Comparison of ENCODE assay signal across 16 cellular contexts in genomic region chr21:26597981-26598380, GRCh38. TPM values are rescaled to one million over a fixed set of nuclear protein-coding genes. Genes with fewer than 3 reads are reported as not detected.
DNase-seq lines count a peak whose midpoint lies in the region; ATAC-seq, FAIRE-seq and TF ChIP-seq lines count a peak whose summit lies in the region.
"Had no signal": no experiment of that assay in that cellular context is flagged by ENCODE, and none has a peak within 500 bp of the region (broad histone marks: within the 10 kb centered on the region; RNA-seq: fewer than 3 reads in every experiment).

No MANE protein-coding gene starts in this region.

- 62 to 64% methylated on average over 2 of the region's 2 CpGs for WGBS in heart right ventricle, 2 donors

- no peak for TF ChIP-seq POLR2A in breast epithelium (IDR thresholded peaks at IDR 0.05)

- H3K27me3 ChIP-seq in breast epithelium (no peaks in the 10 kb centered on the region), bronchial epithelial cell (ENCODE audit: control insufficient read depth, insufficient read depth, low read length) (no peaks in the 10 kb centered on the region), heart right ventricle (no peaks in the 10 kb centered on the region)
- H3K27me3 ChIP-seq: BLaER1 treated with 17β-estradiol and CSF1 and Interleukin-3, amounts not matched to agents 10 nM and 100 nM had no signal

- FAIRE-seq in bronchial epithelial cell (lab: Jason Lieb, UNC) = peak; percentile 60
- FAIRE-seq: GM12891 had no signal

- H3K9me3 Mint-ChIP-seq in MCF 10A (ENCODE audit: unreplicated experiment) (no peaks in the 10 kb centered on the region), glutamatergic neuron (ENCODE audit: unreplicated experiment) (peaks cover 13% of the 10 kb centered on the region)

- H3K9me3 ChIP-seq in breast epithelium (no peaks in the 10 kb centered on the region), heart right ventricle (peaks cover 0 to 4% (median 0%) of the 10 kb centered on the region in 11 donors)
- H3K9me3 ChIP-seq: BLaER1 treated with 17β-estradiol and CSF1 and Interleukin-3, amounts not matched to agents 10 nM and 100 nM had no signal

- H3K4me1 ChIP-seq in breast epithelium = no peaks in the 10 kb centered on the region
- H3K4me1 ChIP-seq in heart right ventricle = no peaks in the 10 kb centered on the region
- H3K4me1 ChIP-seq: BLaER1 treated with 17β-estradiol and CSF1 and Interleukin-3, amounts not matched to agents 10 nM and 100 nM had no signal

- H3K4me1 Mint-ChIP-seq in MCF 10A (ENCODE audit: insufficient read depth, unreplicated experiment) = no peaks in the 10 kb centered on the region
- H3K4me1 Mint-ChIP-seq in glutamatergic neuron (ENCODE audit: low read depth, unreplicated experiment) = peaks cover 54% of the 10 kb centered on the region
- H3K4me1 Mint-ChIP-seq: CD4-positive, CD25-positive, alpha-beta regulatory T cell had no signal

- peak; percentile 3 for DNase-seq in MCF 10A (ENCODE audit: unreplicated experiment)
- DNase-seq in breast epithelium (ENCODE audit: low spot score in 2 of 2) = no peak
- DNase-seq in bronchial epithelial cell (ENCODE audit: low read depth) = peak; percentile 77
- DNase-seq in glutamatergic neuron = no peak
- DNase-seq in heart right ventricle = no peak
- DNase-seq: ACHN; CD4-positive, CD25-positive, alpha-beta regulatory T cell; GOT3; H9; KBM-7 had no signal

- TF ChIP-seq CTCF in MCF 10A (IDR thresholded peaks at IDR 0.05; ENCODE audit: unreplicated experiment) = no peak
- TF ChIP-seq CTCF in breast epithelium (IDR thresholded peaks at IDR 0.05) = no peak
- no peak for TF ChIP-seq CTCF in bronchial epithelial cell (IDR thresholded peaks at IDR 0.05; ENCODE audit: insufficient read depth, low read length, severe bottlenecking)
- TF ChIP-seq CTCF in glutamatergic neuron (IDR thresholded peaks at IDR 0.05; ENCODE audit: partially characterized antibody, unreplicated experiment) = no peak
- no peak for TF ChIP-seq CTCF in heart right ventricle (IDR thresholded peaks at IDR 0.05)

- no peak for ATAC-seq in HG03521 (IDR thresholded peaks at IDR 0.05; ENCODE audit: unreplicated experiment)
- no peak for ATAC-seq in heart right ventricle
- no peak for ATAC-seq in HG03469 (IDR thresholded peaks at IDR 0.05; ENCODE audit: unreplicated experiment)

- H3K27ac ChIP-seq in breast epithelium = no peak overlapping the region
- H3K27ac ChIP-seq in heart right ventricle = no peak overlapping the region
- H3K27ac ChIP-seq: BLaER1 treated with 17β-estradiol and CSF1 and Interleukin-3, amounts not matched to agents 10 nM and 100 nM had no signal

- CTCF ChIA-PET in MCF 10A (lab: Yijun Ruan, JAX) = interaction anchor here (0.7 to 0.9 kb wide), 2 partner anchors 10 to 45 kb away, joined by 3 to 4 read pairs; no protein-coding TSS in a partner anchor

- no peak overlapping the region for H3K4me3 ChIP-seq in breast epithelium
- no peak overlapping the region for H3K4me3 ChIP-seq in bronchial epithelial cell (ENCODE audit: low read depth, low read length)
- H3K4me3 ChIP-seq in heart right ventricle = no peak overlapping the region
- H3K4me3 ChIP-seq: BLaER1 treated with 17β-estradiol and CSF1 and Interleukin-3, amounts not matched to agents 10 nM and 100 nM had no signal

- H3K27me3 Mint-ChIP-seq in MCF 10A (ENCODE audit: insufficient read depth, unreplicated experiment) (no peaks in the 10 kb centered on the region), glutamatergic neuron (ENCODE audit: unreplicated experiment) (peaks cover 7% of the 10 kb centered on the region)
- H3K27me3 Mint-ChIP-seq: CD4-positive, CD25-positive, alpha-beta regulatory T cell had no signal

- H3K36me3 ChIP-seq in breast epithelium (no peaks in the 10 kb centered on the region), bronchial epithelial cell (ENCODE audit: control insufficient read depth, insufficient read depth, low read length) (no peaks in the 10 kb centered on the region), heart right ventricle (no peaks in the 10 kb centered on the region)
- H3K36me3 ChIP-seq: BLaER1 treated with 17β-estradiol and CSF1 and Interleukin-3, amounts not matched to agents 10 nM and 100 nM had no signal

- H3K4me3 Mint-ChIP-seq in MCF 10A (ENCODE audit: unreplicated experiment) = no peak overlapping the region
- peak overlapping the region; percentile 25 for H3K4me3 Mint-ChIP-seq in glutamatergic neuron (ENCODE audit: unreplicated experiment)
- H3K4me3 Mint-ChIP-seq: CD4-positive, CD25-positive, alpha-beta regulatory T cell; H9 had no signal

- no peaks in the 10 kb centered on the region for H3K36me3 Mint-ChIP-seq in MCF 10A (ENCODE audit: insufficient read depth, unreplicated experiment)
- no peaks in the 10 kb centered on the region for H3K36me3 Mint-ChIP-seq in glutamatergic neuron (ENCODE audit: unreplicated experiment)
- H3K36me3 Mint-ChIP-seq: CD4-positive, CD25-positive, alpha-beta regulatory T cell had no signal

- no TSS peak for BruUV-seq in MCF 10A (replicated peaks; lab: Mats Ljungman, UMichigan)

- POLR2A ChIA-PET in MCF 10A (lab: Yijun Ruan, JAX) = interaction anchor here (0.7 to 2.0 kb wide), 4 partner anchors 10 to 702 kb away, joined by 3 to 8 read pairs (median 5); no protein-coding TSS in a partner anchor

- intact Hi-C loops in MCF 10A (cut with micrococcal nuclease) = no loop called here
- intact Hi-C loops in breast epithelium (cut with DNase I; ENCODE audit: low total_unique reads) = no loop called here
- intact Hi-C loops in heart right ventricle (cut with DNase I) = no loop called here

- H3K27ac Mint-ChIP-seq in MCF 10A (ENCODE audit: low read depth, unreplicated experiment) (no peak overlapping the region), glutamatergic neuron (ENCODE audit: unreplicated experiment) (peak overlapping the region; percentile 87)
- H3K27ac Mint-ChIP-seq: CD4-positive, CD25-positive, alpha-beta regulatory T cell; H9 had no signal

RNA-seq across cellular contexts. Expression of gene CYYR1, which starts 24.9 kb away (rescaled TPM):
- total RNA-seq in MCF 10A (2022) (not detected in 2 replicates), breast epithelium (10 to 100 TPM; 10.6 to 15.1 (median 14.3) TPM), bronchial epithelial cell (0.38 and 1.1 TPM in 2 replicates), glutamatergic neuron (ENCODE audit: unreplicated experiment) (40.7 TPM), heart right ventricle (10 to 100 TPM; 10.8 to 26.4 (median 15.1) TPM)
- 10 to 100 TPM; 17.2 to 38.2 TPM for polyA plus RNA-seq in heart right ventricle
- total RNA-seq: A172; CD4-positive, CD25-positive, alpha-beta regulatory T cell; G401 had no signal
- polyA plus RNA-seq: CD4-positive, CD25-positive, alpha-beta regulatory T cell had no signal

Comparison
In these comparisons a context has a peak if more than half of its experiments do, and no peak if none do; other contexts are left out.
1. DNase-seq: peak in MCF 10A (single experiment) and bronchial epithelial cell (single experiment); none in breast epithelium (0 of 2), glutamatergic neuron (single experiment) and heart right ventricle (0 of 2).